Comparison of ENCODE assay signal across 2 cellular contexts in the genomic region with DNA sequence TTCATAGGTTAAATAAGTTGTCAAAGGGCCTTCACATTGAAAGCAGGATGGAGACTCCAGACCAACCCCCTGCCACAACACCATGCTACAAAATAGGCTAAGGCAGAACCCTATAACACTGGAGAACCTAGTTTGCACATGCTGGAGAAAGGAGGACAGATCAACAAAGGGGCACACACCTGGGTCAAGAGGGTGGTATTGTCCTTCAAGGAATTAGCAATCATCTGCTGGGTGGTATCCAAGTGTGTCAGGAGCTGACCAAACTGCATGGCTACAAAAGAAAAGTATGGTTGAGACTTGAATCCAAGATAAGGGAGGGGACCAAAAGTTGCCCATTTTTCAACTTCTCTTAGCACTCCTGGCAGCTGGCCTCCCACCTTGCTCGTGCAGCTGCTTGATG.
TF ChIP-seq lines count a peak whose summit lies in the region.

No MANE protein-coding gene starts in this region.

TF ChIP-seq in GM12891, 5 proteins besides CTCF, POLR2A, EP300 and RAD21:
- TF ChIP-seq TAF1 (IDR thresholded peaks at IDR 0.05; ENCODE audit: low read depth, low read length) (no peak), SPI1 (IDR thresholded peaks at IDR 0.05; ENCODE audit: low read depth, low read length) (no peak), POLR2AphosphoS5 (IDR thresholded peaks at IDR 0.05; ENCODE audit: low read depth, low read length) (peak; percentile 18; the same call in 1 of the 2 replicates)

TF ChIP-seq in K562, 482 proteins besides CTCF, POLR2A, EP300 and RAD21:
- peak; percentile 27; the same call in 1 of the 2 replicates for TF ChIP-seq POLR2AphosphoS5 (IDR thresholded peaks at IDR 0.05; ENCODE audit: control insufficient read depth, insufficient read depth, low read depth, low read length)
- no peak for TF ChIP-seq MAFK (IDR thresholded peaks at IDR 0.05; ENCODE audit: low read length)
- peak; percentile 73; the same call in 1 of the 2 replicates for TF ChIP-seq POLR2AphosphoS2 (IDR thresholded peaks at IDR 0.05; ENCODE audit: low read length)
TF ChIP-seq in K562: peak in this region for 2.
